8 cellular contexts compared by ENCODE assay signal in the genomic region with DNA sequence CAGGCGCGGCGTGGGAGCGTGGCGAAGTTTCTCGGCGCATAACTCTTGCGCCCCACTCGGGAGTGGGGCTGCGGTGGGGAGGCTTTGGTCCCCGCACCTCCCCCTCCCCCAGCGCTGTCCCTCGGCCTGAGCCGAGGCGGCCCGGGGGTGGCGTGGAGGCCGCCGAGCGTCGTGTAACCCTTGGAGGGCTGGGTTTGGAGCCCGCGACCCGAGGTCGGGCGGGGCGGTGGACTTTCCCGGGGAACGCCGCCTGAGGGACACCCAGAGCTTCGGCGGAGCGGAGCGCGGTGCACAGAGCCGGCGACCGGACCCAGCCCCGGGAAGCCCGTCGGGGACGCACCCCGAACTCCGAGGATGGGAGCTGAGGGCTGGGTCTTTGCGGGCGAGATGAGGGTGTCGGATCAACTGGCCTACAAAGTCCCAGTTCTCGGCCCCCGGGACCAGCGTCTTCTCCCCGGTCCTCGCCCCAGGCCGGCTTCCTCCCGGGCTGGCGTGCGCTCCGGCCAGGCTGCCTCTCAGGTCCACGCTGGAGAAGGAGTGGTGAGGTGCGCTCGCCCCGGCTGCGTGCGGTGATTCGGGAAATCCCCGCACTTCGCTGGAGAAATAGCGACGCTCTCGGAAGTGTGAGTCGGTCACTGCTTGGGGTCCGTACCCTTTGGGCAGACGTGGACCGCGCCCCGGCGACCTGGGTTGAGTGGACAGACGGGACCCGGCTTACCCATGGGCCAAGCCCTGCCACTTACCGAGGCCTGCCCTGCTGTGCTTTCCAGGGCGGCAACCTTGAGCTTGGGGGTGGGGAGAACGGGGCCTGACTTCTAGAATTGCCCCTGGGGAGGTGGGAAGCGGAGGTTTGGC.
DNase-seq lines count a peak whose midpoint lies in the region; ATAC-seq and TF ChIP-seq lines count a peak whose summit lies in the region.

No MANE protein-coding gene starts in this region.

- H3K36me3 ChIP-seq in lung (ENCODE audit: control insufficient read depth in 2 of 2, insufficient read depth in 2 of 2, low read length in 2 of 2) (no peaks in the 10 kb centered on the region), transverse colon (no peaks in the 10 kb centered on the region)

- H3K4me3 Mint-ChIP-seq in activated CD4-positive, alpha-beta T cell treated with anti-CD3 and anti-CD28 coated beads, Interleukin-2, amount 10 ng/mL, durations not matched to agents 24 days and 14 days: peak overlapping the region; percentile 42

- no peak overlapping the region for H3K27ac Mint-ChIP-seq in activated CD4-positive, alpha-beta T cell treated with anti-CD3 and anti-CD28 coated beads, Interleukin-2, amount 10 ng/mL, durations not matched to agents 24 days and 14 days

- no peaks in the 10 kb centered on the region for H3K36me3 Mint-ChIP-seq in activated CD4-positive, alpha-beta T cell treated with anti-CD3 and anti-CD28 coated beads, Interleukin-2, amount 10 ng/mL, durations not matched to agents 24 days and 14 days (ENCODE audit: low read depth)

- peaks cover 18% of the 10 kb centered on the region for H3K4me1 Mint-ChIP-seq in activated CD4-positive, alpha-beta T cell treated with anti-CD3 and anti-CD28 coated beads, Interleukin-2, amount 10 ng/mL, durations not matched to agents 24 days and 14 days

- peaks cover 23% of the 10 kb centered on the region for H3K27me3 Mint-ChIP-seq in activated CD4-positive, alpha-beta T cell treated with anti-CD3 and anti-CD28 coated beads, Interleukin-2, amount 10 ng/mL, durations not matched to agents 24 days and 14 days

- H3K4me3 ChIP-seq in cardiac fibroblast (replicated peaks in 1 of 2; ENCODE audit: low read depth in 2 of 2, low read length in 2 of 2): peak overlapping the region; percentile 86 to 88
- peak overlapping the region; percentile 62 for H3K4me3 ChIP-seq in lung
- peak overlapping the region; percentile 52 to 77 (median 63) for H3K4me3 ChIP-seq in transverse colon

- 19 to 27% methylated on average over 82 of the region's 82 CpGs for WGBS in lung, 2 donors
- 34% methylated on average over 82 of the region's 82 CpGs; no CpG with 5 or more reads in 1 of the 2 donors for WGBS in transverse colon (ENCODE audit: low coverage in 1 of 2), 2 donors

- no peaks in the 10 kb centered on the region for H3K9me3 Mint-ChIP-seq in activated CD4-positive, alpha-beta T cell treated with anti-CD3 and anti-CD28 coated beads, Interleukin-2, amount 10 ng/mL, durations not matched to agents 24 days and 14 days

- H3K4me1 ChIP-seq in lung (ENCODE audit: control insufficient read depth in 2 of 2, insufficient read depth in 2 of 2, low read length in 2 of 2) (peaks cover 0 to 14% of the 10 kb centered on the region in 2 donors), transverse colon (peaks cover 15 to 50% (median 35%) of the 10 kb centered on the region in 4 donors)

- no peak for TF ChIP-seq EP300 in transverse colon (IDR thresholded peaks at IDR 0.05; ENCODE audit: low read depth)

- TF ChIP-seq POLR2A in transverse colon (IDR thresholded peaks at IDR 0.05): no peak

- H3K27me3 ChIP-seq in lung (ENCODE audit: control insufficient read depth, insufficient read depth) (no peaks in the 10 kb centered on the region), transverse colon (no peaks in the 10 kb centered on the region)

- ATAC-seq in lung (ENCODE audit: insufficient read depth, low FRiP score): no peak
- no peak for ATAC-seq in GM18858 (IDR thresholded peaks at IDR 0.05; ENCODE audit: unreplicated experiment)

- in situ Hi-C loops in transverse colon (cut with MboI; ENCODE audit: low pct_ligation_motif_present in 1 of 4, low pct_unique_long_range_greater_than_20kb in 1 of 4, low sequenced_read_pairs in 3 of 4): loop anchor here in 3 of 4 donors (5.0 to 10.0 kb wide), 3 partner anchors 65 to 285 kb away; no protein-coding TSS in a partner anchor

- DNase-seq in activated CD4-positive, alpha-beta T cell treated with anti-CD3 and anti-CD28 coated beads, Interleukin-2, amount 10 ng/mL, durations not matched to agents 24 days and 14 days: no peak
- no peak for DNase-seq in activated CD4-positive, alpha-beta T cell treated with anti-CD3 and anti-CD28 coated beads for 4 hours
- DNase-seq in cardiac fibroblast (ENCODE audit: low read depth in 2 of 2): peak in 1 of 2 donors; percentile 50
- no peak for DNase-seq in lung (ENCODE audit: low spot score)
- DNase-seq in transverse colon: no peak
- no peak for DNase-seq in NCI-H2107 treated with DMSO at 0.1 percent for 48 hours (lab: John Stamatoyannopoulos, UW; ENCODE audit: unreplicated experiment)
- no peak for DNase-seq in cortex of kidney (lab: John Stamatoyannopoulos, UW)

- intact Hi-C loops in activated CD4-positive, alpha-beta T cell treated with anti-CD3 and anti-CD28 coated beads, Interleukin-2, amount 10 ng/mL, durations not matched to agents 24 days and 14 days (cut with micrococcal nuclease): loop anchor here (2.0 to 10.0 kb wide), 2 partner anchors 283 to 345 kb away; a partner anchor contains a TSS
- intact Hi-C loops in transverse colon (cut with DNase I; ENCODE audit: low total_unique reads): loop anchor here (5.0 to 10.0 kb wide), 2 partner anchors 135 to 297 kb away; a partner anchor contains a TSS

- H3K9me3 ChIP-seq in lung (ENCODE audit: control insufficient read depth in 2 of 2, insufficient read depth in 1 of 2, low read length in 1 of 2) (no peaks in the 10 kb centered on the region), transverse colon (no peaks in the 10 kb centered on the region)

- peak overlapping the region; percentile 84 to 96 for H3K27ac ChIP-seq in lung (ENCODE audit: low read depth in 1 of 2, low read length in 1 of 2)
- peak overlapping the region; percentile 89 to 97 (median 91) for H3K27ac ChIP-seq in transverse colon

- TF ChIP-seq CTCF in cardiac fibroblast (IDR thresholded peaks at IDR 0.05; ENCODE audit: low read depth, low read length): no peak
- no peak for TF ChIP-seq CTCF in lung (IDR thresholded peaks at IDR 0.05; ENCODE audit: control extremely low read depth, extremely low read depth)
- no peak for TF ChIP-seq CTCF in transverse colon (IDR thresholded peaks at IDR 0.05)
